Comparison of ENCODE assay signal across 8 cellular contexts in genomic region chr17:7548585-7549400, GRCh38. TPM values are rescaled to one million over a fixed set of nuclear protein-coding genes. Genes with fewer than 3 reads are reported as not detected.
DNase-seq lines count a peak whose midpoint lies in the region; ATAC-seq and TF ChIP-seq lines count a peak whose summit lies in the region.

TSS of gene TNFSF12 (plus strand) at chr17:7549058. CDS start at chr17:7549154, 96 bp downstream.

- no peaks in the 10 kb centered on the region for H3K9me3 Mint-ChIP-seq in CD14-positive monocyte
- no peaks in the 10 kb centered on the region for H3K9me3 Mint-ChIP-seq in activated T-helper 1 cell treated with anti-CD3 and anti-CD28 coated beads, Interleukin-12 subunit alpha, Interleukin-12 subunit beta, Interleukin-2, Interleukin-4 antibody, amounts not matched to agents 30 ng/mL and 10 ng/mL and 1 ng/mL, durations not matched to agents 14 hours and 24 hours and 36 hours
- no peaks in the 10 kb centered on the region for H3K9me3 Mint-ChIP-seq in natural killer cell

- peaks cover 3% of the 10 kb centered on the region for H3K36me3 ChIP-seq in thoracic aorta

- H3K4me3 ChIP-seq in fibroblast of the aortic adventitia (ENCODE audit: low read depth, low read length) (peak within 1 kb of the TSS; percentile 71), thoracic aorta (peak within 1 kb of the TSS; percentile 85)

- ATAC-seq in natural killer cell: peak; percentile 81 to 83 (median 83)
- ATAC-seq in thoracic aorta (ENCODE audit: insufficient number of reproducible peaks, low FRiP score, low read depth): peak; percentile 39
- no peak for ATAC-seq in HG03095 (IDR thresholded peaks at IDR 0.05; ENCODE audit: unreplicated experiment)

- H3K27me3 Mint-ChIP-seq in CD14-positive monocyte (ENCODE audit: low read depth in 3 of 3) (peaks cover 2 to 9% (median 7%) of the 10 kb centered on the region in 3 donors), natural killer cell (ENCODE audit: low read depth in 2 of 2) (no peaks in the 10 kb centered on the region)
- H3K27me3 Mint-ChIP-seq in activated T-helper 1 cell treated with anti-CD3 and anti-CD28 coated beads, Interleukin-12 subunit alpha, Interleukin-12 subunit beta, Interleukin-2, Interleukin-4 antibody, amounts not matched to agents 30 ng/mL and 10 ng/mL and 1 ng/mL, durations not matched to agents 14 hours and 24 hours and 36 hours (ENCODE audit: insufficient read depth): no peaks in the 10 kb centered on the region

- H3K27ac Mint-ChIP-seq in CD14-positive monocyte (peak within 1 kb of the TSS; percentile 64 to 85 (median 75)), natural killer cell (peak within 1 kb of the TSS; percentile 82 to 86)
- peak within 1 kb of the TSS; percentile 83 for H3K27ac Mint-ChIP-seq in activated T-helper 1 cell treated with anti-CD3 and anti-CD28 coated beads, Interleukin-12 subunit alpha, Interleukin-12 subunit beta, Interleukin-2, Interleukin-4 antibody, amounts not matched to agents 30 ng/mL and 10 ng/mL and 1 ng/mL, durations not matched to agents 14 hours and 24 hours and 36 hours

- intact Hi-C loops in CD14-positive monocyte (cut with micrococcal nuclease) (no loop called here), natural killer cell (cut with micrococcal nuclease) (no loop called here)
- intact Hi-C loops in activated T-helper 1 cell treated with anti-CD3 and anti-CD28 coated beads, Interleukin-12 subunit alpha, Interleukin-12 subunit beta, Interleukin-2, Interleukin-4 antibody, amounts not matched to agents 30 ng/mL and 10 ng/mL and 1 ng/mL, durations not matched to agents 14 hours and 24 hours and 36 hours (cut with micrococcal nuclease): loop anchor here (1.0 kb wide), 1 partner anchor 13 kb away; the partner anchor contains the start of gene SENP3

- H3K4me1 Mint-ChIP-seq in CD14-positive monocyte (peaks cover 57% of the 10 kb centered on the region), natural killer cell (peaks cover 49 to 59% of the 10 kb centered on the region in 2 donors)
- H3K4me1 Mint-ChIP-seq in activated T-helper 1 cell treated with anti-CD3 and anti-CD28 coated beads, Interleukin-12 subunit alpha, Interleukin-12 subunit beta, Interleukin-2, Interleukin-4 antibody, amounts not matched to agents 30 ng/mL and 10 ng/mL and 1 ng/mL, durations not matched to agents 14 hours and 24 hours and 36 hours (ENCODE audit: low read depth): peaks cover 50% of the 10 kb centered on the region

- no peaks in the 10 kb centered on the region for H3K9me3 ChIP-seq in thoracic aorta

- H3K4me1 ChIP-seq in thoracic aorta (ENCODE audit: control insufficient read depth in 1 of 2, low read depth in 2 of 2): peaks cover 10 to 33% of the 10 kb centered on the region in 2 donors

- TF ChIP-seq CTCF in CD14-positive monocyte (IDR thresholded peaks at IDR 0.05): peak; percentile 8
- peak; percentile 29 for TF ChIP-seq CTCF in fibroblast of the aortic adventitia (IDR thresholded peaks at IDR 0.05; ENCODE audit: insufficient read depth, low read length)
- peak; percentile 12 for TF ChIP-seq CTCF in natural killer cell (IDR thresholded peaks at IDR 0.05)
- TF ChIP-seq CTCF in thoracic aorta (IDR thresholded peaks at IDR 0.05): peak; percentile 36

- DNase-seq in CD14-positive monocyte (ENCODE audit: low spot score) (no peak), fibroblast of the aortic adventitia (ENCODE audit: low read depth) (peak; percentile 16), natural killer cell (peak; percentile 53), thoracic aorta (ENCODE audit: low spot score) (no peak), SW 1271 (lab: John Stamatoyannopoulos, UW) (no peak)
- DNase-seq in activated T-helper 1 cell treated with anti-CD3 and anti-CD28 coated beads, Interleukin-12 subunit alpha, Interleukin-12 subunit beta, Interleukin-2, Interleukin-4 antibody, amounts not matched to agents 30 ng/mL and 10 ng/mL and 1 ng/mL, durations not matched to agents 14 hours and 24 hours and 36 hours (ENCODE audit: low spot score): peak; percentile 63

- peak; percentile 7; the same call in 1 of the 2 replicates for TF ChIP-seq RAD21 in Ishikawa (IDR thresholded peaks at IDR 0.05; ENCODE audit: low read depth)

- H3K4me3 Mint-ChIP-seq in CD14-positive monocyte (peak within 1 kb of the TSS; percentile 81 to 94), natural killer cell (peak within 1 kb of the TSS; percentile 90)
- H3K4me3 Mint-ChIP-seq in activated T-helper 1 cell treated with anti-CD3 and anti-CD28 coated beads, Interleukin-12 subunit alpha, Interleukin-12 subunit beta, Interleukin-2, Interleukin-4 antibody, amounts not matched to agents 30 ng/mL and 10 ng/mL and 1 ng/mL, durations not matched to agents 14 hours and 24 hours and 36 hours: peak within 1 kb of the TSS; percentile 87

- no peak for TF ChIP-seq EP300 in Ishikawa (IDR thresholded peaks at IDR 0.05; ENCODE audit: borderline replicate concordance)

- no peaks in the 10 kb centered on the region for H3K27me3 ChIP-seq in thoracic aorta (replicated peaks; ENCODE audit: insufficient read depth)

- H3K27ac ChIP-seq in thoracic aorta: peak within 1 kb of the TSS; percentile 91 to 92

- peaks cover 18 to 22% of the 10 kb centered on the region in 2 donors for H3K36me3 Mint-ChIP-seq in CD14-positive monocyte
- peaks cover 11% of the 10 kb centered on the region for H3K36me3 Mint-ChIP-seq in activated T-helper 1 cell treated with anti-CD3 and anti-CD28 coated beads, Interleukin-12 subunit alpha, Interleukin-12 subunit beta, Interleukin-2, Interleukin-4 antibody, amounts not matched to agents 30 ng/mL and 10 ng/mL and 1 ng/mL, durations not matched to agents 14 hours and 24 hours and 36 hours (ENCODE audit: low read depth)
- H3K36me3 Mint-ChIP-seq in natural killer cell: no peaks in the 10 kb centered on the region

TF ChIP-seq in Ishikawa, 13 proteins besides CTCF, POLR2A, EP300 and RAD21:
- TF ChIP-seq ZBTB7A (IDR thresholded peaks at IDR 0.05; ENCODE audit: low read depth) (peak; percentile 76; the same call in 1 of the 2 replicates), CREB1 (IDR thresholded peaks at IDR 0.05; ENCODE audit: low read depth) (no peak), TAF1 (IDR thresholded peaks at IDR 0.05; ENCODE audit: low read depth) (0 out of 2 replicates have a peak, but pooled peaks have one; percentile 2), TEAD4 (IDR thresholded peaks at IDR 0.05) (no peak), MAX (IDR thresholded peaks at IDR 0.05) (no peak)

RNA-seq across cellular contexts. Expression of gene TNFSF12, which starts in this region (rescaled TPM):
- polyA plus RNA-seq in CD14-positive monocyte: 10 to 100 TPM; 37.7 to 50.2 TPM
- 18.6 and 26.5 TPM in 2 replicates for total RNA-seq in activated T-helper 1 cell treated with anti-CD3 and anti-CD28 coated beads, Interleukin-12 subunit alpha, Interleukin-12 subunit beta, Interleukin-2, Interleukin-4 antibody, amounts not matched to agents 30 ng/mL and 10 ng/mL and 1 ng/mL, durations not matched to agents 14 hours and 24 hours and 36 hours
- total RNA-seq in fibroblast of the aortic adventitia (ENCODE audit: low replicate concordance) (10.1 and 14.5 TPM in 2 replicates), natural killer cell (10 to 100 TPM; 49.1 to 62.6 (median 60.3) TPM), thoracic aorta (10 to 100 TPM; 54.6 to 98.3 TPM)

Comparison
In these comparisons a context has a peak if more than half of its experiments do, and no peak if none do; other contexts are left out.
1. DNase-seq: peak in activated T-helper 1 cell treated with anti-CD3 and anti-CD28 coated beads, Interleukin-12 subunit alpha, Interleukin-12 subunit beta, Interleukin-2, Interleukin-4 antibody, amounts not matched to agents 30 ng/mL and 10 ng/mL and 1 ng/mL, durations not matched to agents 14 hours and 24 hours and 36 hours (single experiment), fibroblast of the aortic adventitia (single experiment) and natural killer cell (single experiment); none in CD14-positive monocyte (single experiment), thoracic aorta (single experiment) and SW 1271 (0 of 2).
2. Peak in every context shown above with its lines, with median percentiles within 50 percentile points of each other: H3K27ac Mint-ChIP-seq, H3K4me3 Mint-ChIP-seq and CTCF ChIP-seq.